In the genomic region with DNA sequence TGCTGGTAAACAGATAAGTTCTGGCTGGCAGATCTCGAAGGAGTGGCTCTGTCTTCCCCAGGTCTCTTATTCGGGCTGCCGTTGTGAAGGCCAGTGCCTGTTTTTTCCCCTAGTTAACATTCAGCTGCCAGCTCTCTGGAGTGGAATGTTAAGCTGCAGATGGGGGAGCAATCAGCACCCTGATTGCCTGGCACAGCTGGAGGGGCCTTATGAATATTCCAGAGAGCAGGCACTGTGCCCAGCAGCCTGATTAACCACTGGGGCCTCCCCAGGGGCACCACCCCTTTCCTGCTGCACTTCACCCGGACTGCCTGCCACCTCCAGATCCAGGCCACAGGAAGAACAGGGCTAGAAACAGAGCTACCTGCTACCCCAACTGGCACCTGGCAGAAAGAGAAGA, we compare ENCODE assay signal across 11 cellular contexts.
DNase-seq lines count a peak whose midpoint lies in the region; ATAC-seq and TF ChIP-seq lines count a peak whose summit lies in the region.
"Had no signal": no experiment of that assay in that cellular context is flagged by ENCODE, and none has a peak within 500 bp of the region (broad histone marks: within the 10 kb centered on the region; RNA-seq: fewer than 3 reads in every experiment).

No MANE protein-coding gene starts in this region.

- no peak overlapping the region for H3K4me3 Mint-ChIP-seq in osteocyte (ENCODE audit: unreplicated experiment)

- intact Hi-C loops in posterior cingulate gyrus (cut with DNase I): no loop called here

- H3K27ac Mint-ChIP-seq in osteocyte (ENCODE audit: unreplicated experiment): no peak overlapping the region

- ATAC-seq in GM18858 (IDR thresholded peaks at IDR 0.05; ENCODE audit: unreplicated experiment): no peak
- ATAC-seq: lower lobe of right lung had no signal

- H3K36me3 Mint-ChIP-seq in osteocyte (ENCODE audit: unreplicated experiment): peaks cover 7% of the 10 kb centered on the region

- DNase-seq in GM03348 (ENCODE audit: low spot score) (peak; percentile 38), NCI-H524 treated with DMSO at 0.1 percent for 48 hours (lab: John Stamatoyannopoulos, UW) (peak; percentile 49), glomerular visceral epithelial cell (ENCODE audit: extremely low spot score) (peak; percentile 60), posterior cingulate gyrus (peak; percentile 66 to 96 (median 82)), NCI-H1930 (lab: John Stamatoyannopoulos, UW) (no peak), osteocyte (ENCODE audit: extremely low spot score, unreplicated experiment) (no peak)
- DNase-seq in stimulated activated CD4-positive, alpha-beta T cell treated with anti-CD3 and anti-CD28 coated beads, Interleukin-15, amount 100 ng/mL, for 24 hours: no peak
- DNase-seq: lower lobe of right lung; stimulated activated CD8-positive, alpha-beta memory T cell treated with anti-CD3 and anti-CD28 coated beads, Interleukin-4, amount 100 ng/mL, for 48 hours; T-helper 9 cell had no signal

- no peaks in the 10 kb centered on the region for H3K27me3 Mint-ChIP-seq in osteocyte (ENCODE audit: unreplicated experiment)

- no peaks in the 10 kb centered on the region for H3K4me1 Mint-ChIP-seq in osteocyte (ENCODE audit: unreplicated experiment)

- no peak for TF ChIP-seq CTCF in osteocyte (IDR thresholded peaks at IDR 0.05)

- no peaks in the 10 kb centered on the region for H3K9me3 Mint-ChIP-seq in osteocyte (ENCODE audit: unreplicated experiment)

Comparison
In these comparisons a context has a peak if more than half of its experiments do, and no peak if none do; other contexts are left out.
1. DNase-seq: peak in GM03348 (single experiment), NCI-H524 treated with DMSO at 0.1 percent for 48 hours (single experiment), glomerular visceral epithelial cell (single experiment) and posterior cingulate gyrus (10 of 10); none in NCI-H1930 (0 of 2), stimulated activated CD4-positive, alpha-beta T cell treated with anti-CD3 and anti-CD28 coated beads, Interleukin-15, amount 100 ng/mL, for 24 hours (single experiment) and osteocyte (single experiment).